Comparison of ENCODE assay signal across 8 cellular contexts in the genomic region with DNA sequence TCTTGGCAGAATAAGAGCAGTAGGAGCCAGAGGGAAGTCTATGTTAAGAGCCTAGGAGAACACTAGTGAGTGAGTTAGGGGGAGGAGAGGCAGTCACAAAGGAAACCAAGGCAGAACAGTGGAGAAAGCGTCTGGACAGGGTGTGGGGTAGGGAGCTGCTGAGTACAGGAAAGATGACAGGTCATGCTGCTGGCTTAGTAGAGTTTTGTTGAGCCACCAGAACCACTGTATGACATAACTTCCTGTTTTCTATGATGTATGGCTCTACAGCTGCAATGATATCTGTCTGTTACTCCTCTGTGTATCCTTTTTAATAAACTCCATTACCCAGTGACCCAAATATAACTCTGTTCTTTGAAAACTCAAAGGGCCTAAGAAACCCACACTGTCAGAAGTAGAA. TPM values are rescaled to one million over a fixed set of nuclear protein-coding genes. Genes with fewer than 3 reads are reported as not detected.
DNase-seq lines count a peak whose midpoint lies in the region; ATAC-seq, FAIRE-seq and TF ChIP-seq lines count a peak whose summit lies in the region.

No MANE protein-coding gene starts in this region.

- peak overlapping the region; percentile 35 for H3K27ac Mint-ChIP-seq in activated T-helper 17 cell treated with anti-CD3 and anti-CD28 coated beads, Interleukin-2, amount 50 U/mL, for 72 hours

- no peaks in the 10 kb centered on the region for H3K79me2 ChIP-seq in HepG2 (ENCODE audit: insufficient read depth, low read length)

- FAIRE-seq in HepG2 (lab: Jason Lieb, UNC): no peak

- TF ChIP-seq POLR2A in right lobe of liver (IDR thresholded peaks at IDR 0.05): no peak
- TF ChIP-seq POLR2A in HepG2 (IDR thresholded peaks at IDR 0.05; ENCODE audit: insufficient read depth in 1 of 2, low read depth in 2 of 2, low read length in 2 of 2): no peak
- no peak for TF ChIP-seq POLR2A in stomach (IDR thresholded peaks at IDR 0.05)

- no peaks in the 10 kb centered on the region for H3K9me3 ChIP-seq in right lobe of liver
- no peaks in the 10 kb centered on the region for H3K9me3 ChIP-seq in HepG2 (ENCODE audit: low read length)
- no peaks in the 10 kb centered on the region for H3K9me3 ChIP-seq in upper lobe of right lung
- H3K9me3 ChIP-seq in stomach: no peaks in the 10 kb centered on the region

- no TSS peak for BruUV-seq in HepG2 (replicated peaks; lab: Mats Ljungman, UMichigan)

- H3K27me3 Mint-ChIP-seq in activated T-helper 17 cell treated with anti-CD3 and anti-CD28 coated beads, Interleukin-2, amount 50 U/mL, for 72 hours: no peaks in the 10 kb centered on the region

- TF ChIP-seq RAD21 in HepG2 (CRISPR knock-in tag; IDR thresholded peaks at IDR 0.05): no peak

- H3K27ac ChIP-seq in right lobe of liver (no peak overlapping the region), HepG2 (ENCODE audit: extremely low read length, insufficient read depth, low read length) (no peak overlapping the region), upper lobe of right lung (no peak overlapping the region), stomach (no peak overlapping the region)

- CTCF ChIA-PET in HepG2 (lab: Yijun Ruan, JAX; ENCODE audit: low intra/inter-chr PET ratio, low total read pairs): no interaction called here

- POLR2A ChIA-PET in HepG2 (lab: Yijun Ruan, JAX): interaction anchor here (1.9 kb wide), 1 partner anchor 10 kb away, joined by 4 read pairs; a partner anchor contains a TSS

- WGBS in right lobe of liver (ENCODE audit: insufficient coverage, low coverage, low lambda C conversion rate, missing lambda C conversion rate): 47% methylated on average over 1 of the region's 1 CpG
- WGBS in HepG2 (ENCODE audit: low lambda C conversion rate): 11% methylated on average over 1 of the region's 1 CpG
- WGBS in stomach, 5 donors: 48 to 63% (median 53%) methylated on average over 1 of the region's 1 CpG

- H3K36me3 Mint-ChIP-seq in activated T-helper 17 cell treated with anti-CD3 and anti-CD28 coated beads, Interleukin-2, amount 50 U/mL, for 72 hours (ENCODE audit: low read depth): no peaks in the 10 kb centered on the region

- H4K20me1 ChIP-seq in HepG2 (ENCODE audit: insufficient read depth, low read length): no peaks in the 10 kb centered on the region; the same call in 1 of the 2 replicates

- peaks cover 8% of the 10 kb centered on the region for H3K4me1 Mint-ChIP-seq in activated T-helper 17 cell treated with anti-CD3 and anti-CD28 coated beads, Interleukin-2, amount 50 U/mL, for 72 hours

- ATAC-seq in right lobe of liver (peak; percentile 49 to 69 (median 65)), HepG2 (no peak), upper lobe of right lung (peak; percentile 93), HG02870 (IDR thresholded peaks at IDR 0.05; ENCODE audit: unreplicated experiment) (no peak)
- peak; percentile 100 for ATAC-seq in activated T-helper 17 cell treated with anti-CD3 and anti-CD28 coated beads, Interleukin-2, amount 50 U/mL, for 72 hours (replicated peaks)

- no peak for TF ChIP-seq EP300 in HepG2 (IDR thresholded peaks at IDR 0.05; ENCODE audit: low read depth in 2 of 2, low read length in 2 of 2)
- TF ChIP-seq EP300 in HepG2 (CRISPR knock-in tag; IDR thresholded peaks at IDR 0.05; ENCODE audit: borderline replicate concordance): no peak
- no peak for TF ChIP-seq EP300 in stomach (IDR thresholded peaks at IDR 0.05)

- DNase-seq in right lobe of liver (no peak), HepG2 (ENCODE audit: low spot score) (no peak), KG1 (lab: John Stamatoyannopoulos, UW) (peak; percentile 70), upper lobe of right lung (no peak), stomach (no peak)
- no peak for DNase-seq in activated CD8-positive, alpha-beta memory T cell treated with anti-CD3 and anti-CD28 coated beads for 24 hours

- H3K4me2 ChIP-seq in HepG2 (ENCODE audit: low read depth, low read length): no peak overlapping the region

- no peak overlapping the region for H2AFZ ChIP-seq in HepG2 (ENCODE audit: low read length)

- in situ Hi-C loops in HepG2 (cut with HindIII; ENCODE audit: extremely low pct_ligation_motif_present, low pct_unique_long_range_greater_than_20kb): no loop called here

- no peaks in the 10 kb centered on the region for H3K9me3 Mint-ChIP-seq in activated T-helper 17 cell treated with anti-CD3 and anti-CD28 coated beads, Interleukin-2, amount 50 U/mL, for 72 hours

- H3K27me3 ChIP-seq in right lobe of liver: no peaks in the 10 kb centered on the region
- H3K27me3 ChIP-seq in HepG2 (ENCODE audit: control insufficient read depth in 1 of 2, insufficient read depth in 2 of 2, low read length in 2 of 2): peaks cover 0 to 6% of the 10 kb centered on the region in 2 experiments; a peak in 2 of 5 replicates
- no peaks in the 10 kb centered on the region for H3K27me3 ChIP-seq in upper lobe of right lung
- H3K27me3 ChIP-seq in stomach: no peaks in the 10 kb centered on the region

- H3K36me3 ChIP-seq in right lobe of liver (no peaks in the 10 kb centered on the region), HepG2 (replicated peaks in 1 of 2; ENCODE audit: control insufficient read depth in 1 of 2, insufficient read depth in 2 of 2, low read length in 2 of 2) (no peaks in the 10 kb centered on the region), upper lobe of right lung (no peaks in the 10 kb centered on the region), stomach (no peaks in the 10 kb centered on the region)

- intact Hi-C loops in right lobe of liver (cut with DNase I) (no loop called here), HepG2 (cut with micrococcal nuclease; ENCODE audit: unreplicated experiment) (no loop called here), upper lobe of right lung (cut with DNase I) (no loop called here), stomach (cut with DNase I; ENCODE audit: low total_unique reads) (no loop called here)

- H3K4me1 ChIP-seq in right lobe of liver (no peaks in the 10 kb centered on the region), HepG2 (ENCODE audit: insufficient read depth, low read length) (peaks cover 1% of the 10 kb centered on the region; the same call in 1 of the 2 replicates), upper lobe of right lung (no peaks in the 10 kb centered on the region), stomach (no peaks in the 10 kb centered on the region)

- H3K4me3 ChIP-seq in right lobe of liver: no peak overlapping the region
- no peak overlapping the region for H3K4me3 ChIP-seq in HepG2 (replicated peaks in 1 of 3; ENCODE audit: insufficient read depth in 1 of 3, low read depth in 2 of 3, low read length in 3 of 3)
- H3K4me3 ChIP-seq in upper lobe of right lung: no peak overlapping the region
- H3K4me3 ChIP-seq in stomach: no peak overlapping the region

- no peak overlapping the region for H3K9ac ChIP-seq in HepG2 (ENCODE audit: insufficient read depth, low read depth, low read length)

- TF ChIP-seq CTCF in right lobe of liver (IDR thresholded peaks at IDR 0.05) (no peak), HepG2 (CRISPR knock-in tag; IDR thresholded peaks at IDR 0.05) (no peak), upper lobe of right lung (IDR thresholded peaks at IDR 0.05) (no peak), stomach (IDR thresholded peaks at IDR 0.05) (no peak)

- peak overlapping the region; percentile 25 for H3K4me3 Mint-ChIP-seq in activated T-helper 17 cell treated with anti-CD3 and anti-CD28 coated beads, Interleukin-2, amount 50 U/mL, for 72 hours

TF ChIP-seq in HepG2, 621 proteins besides CTCF, POLR2A, EP300 and RAD21 (continues in another document):
- TF ChIP-seq RBAK (CRISPR knock-in tag; IDR thresholded peaks at IDR 0.05): no peak
- TF ChIP-seq, protein P1, sequence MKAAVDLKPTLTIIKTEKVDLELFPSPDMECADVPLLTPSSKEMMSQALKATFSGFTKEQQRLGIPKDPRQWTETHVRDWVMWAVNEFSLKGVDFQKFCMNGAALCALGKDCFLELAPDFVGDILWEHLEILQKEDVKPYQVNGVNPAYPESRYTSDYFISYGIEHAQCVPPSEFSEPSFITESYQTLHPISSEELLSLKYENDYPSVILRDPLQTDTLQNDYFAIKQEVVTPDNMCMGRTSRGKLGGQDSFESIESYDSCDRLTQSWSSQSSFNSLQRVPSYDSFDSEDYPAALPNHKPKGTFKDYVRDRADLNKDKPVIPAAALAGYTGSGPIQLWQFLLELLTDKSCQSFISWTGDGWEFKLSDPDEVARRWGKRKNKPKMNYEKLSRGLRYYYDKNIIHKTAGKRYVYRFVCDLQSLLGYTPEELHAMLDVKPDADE (CRISPR knock-in tag; IDR thresholded peaks at IDR 0.05): no peak
- TF ChIP-seq, protein P2, sequence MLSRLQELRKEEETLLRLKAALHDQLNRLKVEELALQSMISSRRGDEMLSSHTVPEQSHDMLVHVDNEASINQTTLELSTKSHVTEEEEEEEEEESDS (CRISPR knock-in tag; IDR thresholded peaks at IDR 0.05; ENCODE audit: borderline replicate concordance): no peak

RNA-seq across cellular contexts. Expression of a gene that starts 10.6 kb away (rescaled TPM):
- total RNA-seq in right lobe of liver (10 to 100 TPM; 53.8 to 70.9 (median 65.1) TPM), HepG2 (2016; rRNA removed; fragmentation: Illumina TruSeq; extraction: Trizol) (160 and 205 TPM in 2 replicates), upper lobe of right lung (129 TPM), stomach (100 to 1,000 TPM in 3 of 5 donors, 10 to 100 TPM in 2; 41.4 to 183 (median 141) TPM)
- 106 and 107 TPM in 2 replicates for total RNA-seq in HepG2 (2016; cell fraction: cytosol; rRNA removed; fragmentation: Illumina TruSeq; extraction: Trizol; ENCODE audit: low read depth)
- 157 and 195 TPM in 2 replicates for total RNA-seq in HepG2 (2016; cell fraction: insoluble cytoplasmic fraction; rRNA removed; fragmentation: Illumina TruSeq; extraction: Trizol)
- total RNA-seq in HepG2 (2016; cell fraction: membrane; rRNA removed; fragmentation: Illumina TruSeq; extraction: Trizol): 71.4 and 88.4 TPM in 2 replicates
- 201 and 264 TPM in 2 replicates for total RNA-seq in HepG2 (2016; cell fraction: nucleus; rRNA removed; fragmentation: Illumina TruSeq; extraction: Trizol)
- polyA plus RNA-seq in HepG2 (2011; rRNA removed) (73.6 and 85.0 TPM in 2 replicates), stomach (10 to 100 TPM; 15.1 to 29.3 (median 22.4) TPM)
- 39.4 and 56.2 TPM in 2 replicates for polyA plus RNA-seq in HepG2 (2011; cell fraction: cytosol; rRNA removed)
- polyA plus RNA-seq in HepG2 (2011; cell fraction: nucleus; rRNA removed): 29.8 and 34.6 TPM in 2 replicates
- polyA plus RNA-seq in HepG2 (2012): 70.0 and 96.2 TPM in 2 replicates
- polyA plus RNA-seq in HepG2 (2016; cell fraction: cytosol; fragmentation: Illumina TruSeq; extraction: Trizol; ENCODE audit: low read depth): 15.6 and 15.8 TPM in 2 replicates
- 107 and 116 TPM in 2 replicates for polyA plus RNA-seq in HepG2 (2016; cell fraction: insoluble cytoplasmic fraction; fragmentation: Illumina TruSeq; extraction: Trizol; ENCODE audit: low read depth)
- polyA plus RNA-seq in HepG2 (2016; cell fraction: membrane; fragmentation: Illumina TruSeq; extraction: Trizol; ENCODE audit: low read depth): 37.8 and 48.6 TPM in 2 replicates
- polyA plus RNA-seq in HepG2 (2016; cell fraction: nucleus; fragmentation: Illumina TruSeq; extraction: Trizol; ENCODE audit: insufficient read depth, low read depth): 192 and 216 TPM in 2 replicates
- 83.7 and 110 TPM in 2 replicates for polyA minus RNA-seq in HepG2 (2011; rRNA and poly(A)+ RNA removed; ENCODE audit: low replicate concordance)
- polyA minus RNA-seq in HepG2 (2011; cell fraction: cytosol; rRNA and poly(A)+ RNA removed): 109 and 110 TPM in 2 replicates
- 136 and 160 TPM in 2 replicates for polyA minus RNA-seq in HepG2 (2011; cell fraction: nucleus; rRNA and poly(A)+ RNA removed)
- 100 to 1,000 TPM in 1 of 2 donors, 10 to 100 TPM in 1; 88.9 to 155 TPM for total RNA-seq in activated T-helper 17 cell treated with anti-CD3 and anti-CD28 coated beads, Interleukin-2, amount 50 U/mL, for 72 hours

Comparison
In these comparisons a context has a peak if more than half of its experiments do, and no peak if none do; other contexts are left out.
1. ATAC-seq: peak in right lobe of liver (4 of 4), activated T-helper 17 cell treated with anti-CD3 and anti-CD28 coated beads, Interleukin-2, amount 50 U/mL, for 72 hours (single experiment) and upper lobe of right lung (single experiment); none in HepG2 (single experiment) and HG02870 (single experiment).